Comparison of ENCODE assay signal across 21 cellular contexts in the genomic region with DNA sequence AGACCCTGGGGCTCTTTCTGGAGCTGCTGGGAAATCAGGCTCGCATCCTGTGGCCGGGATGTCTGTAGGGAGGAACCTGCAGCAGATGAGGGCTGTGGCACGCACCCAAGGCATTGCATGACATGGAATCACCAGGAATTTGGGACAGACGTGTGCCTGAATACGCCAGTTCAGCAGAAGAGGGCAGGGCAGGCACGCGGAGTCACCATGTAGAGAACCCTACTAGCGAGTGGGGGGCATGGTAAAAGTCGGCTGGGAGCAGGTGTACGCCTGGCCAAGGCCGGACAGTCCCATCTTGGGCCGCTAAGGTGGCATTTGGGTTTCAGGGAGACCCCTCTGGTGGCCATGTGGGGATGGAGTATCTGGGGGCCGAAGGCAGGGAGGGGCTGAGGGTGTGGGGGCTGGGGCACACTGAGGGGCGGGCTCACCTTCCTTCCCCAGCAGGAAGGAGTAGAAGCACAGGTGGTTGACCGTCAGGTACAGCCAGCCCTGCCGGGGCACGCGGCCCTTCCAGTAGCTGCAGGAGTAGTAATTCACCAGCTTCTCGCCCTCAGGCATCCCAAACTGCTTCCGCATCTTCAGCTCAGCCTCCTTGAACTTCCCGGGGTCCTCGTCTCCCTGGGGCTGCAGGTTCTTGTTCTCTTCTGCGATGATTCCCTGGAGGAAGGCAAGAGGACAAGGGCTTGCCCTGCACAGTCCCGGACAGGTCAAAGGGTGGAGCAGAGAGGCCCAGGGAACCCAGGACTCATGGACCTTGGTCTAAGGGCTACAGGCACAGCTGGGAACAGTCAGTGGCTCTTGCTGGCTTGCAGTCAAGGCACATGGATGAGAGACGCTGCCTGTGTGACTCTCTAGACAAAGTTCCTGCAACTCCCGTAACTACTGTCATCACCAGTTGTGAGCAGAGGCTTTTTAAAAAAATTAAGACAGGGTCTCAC.
"Had no signal": no experiment of that assay in that cellular context is flagged by ENCODE, and none has a peak within 500 bp of the region (broad histone marks: within the 10 kb centered on the region; RNA-seq: fewer than 3 reads in every experiment).

No MANE protein-coding gene starts in this region.

- H3K9ac ChIP-seq: SK-N-SH had no signal

- H3K9me3 ChIP-seq: adrenal gland, breast epithelium, SJCRH30, SK-N-SH had no signal

- H3K27ac ChIP-seq: adrenal gland, breast epithelium, SJCRH30 had no signal

- DNase-seq: activated CD4-positive, alpha-beta T cell treated with anti-CD3 and anti-CD28 coated beads for 4 hours; activated CD8-positive, alpha-beta memory T cell treated with anti-CD3 and anti-CD28 coated beads, Interleukin-2, amount 50 U/mL, for 48 hours; activated CD8-positive, alpha-beta T cell treated with anti-CD3 and anti-CD28 coated beads for 36 hours; activated naive CD4-positive, alpha-beta T cell treated with anti-CD3 and anti-CD28 coated beads, Interleukin-2, amount 50 U/mL, for 16 hours; activated naive CD8-positive, alpha-beta T cell treated with anti-CD3 and anti-CD28 coated beads, Interleukin-2, amount 10 ng/mL, durations not matched to agents 7 days and 5 days; activated T-cell treated with anti-CD3 and anti-CD28 coated beads, Interleukin-2, amount 50 U/mL, for 1 hour; adrenal gland; anterior cingulate cortex; NCI-H1048; NCI-H146; NCI-H187 treated with DMSO at 0.1 percent for 48 hours; NCI-H2081 treated with DMSO at 0.1 percent for 48 hours; NCI-H2227 treated with DMSO at 0.1 percent for 48 hours; NCI-H446 treated with DMSO at 0.1 percent for 48 hours; NCI-H524 treated with DMSO at 0.1 percent for 48 hours; NCI-H774; Right ventricle myocardium superior; SJCRH30; SK-N-SH; T-helper 1 cell had no signal

- H3K4me1 ChIP-seq: adrenal gland, breast epithelium, SJCRH30 had no signal

- H3K27me3 ChIP-seq: adrenal gland, breast epithelium, SJCRH30 had no signal

- H3K4me3 ChIP-seq: adrenal gland, breast epithelium, SJCRH30 had no signal
